ENCODE assay signal across 14 cellular contexts in the genomic region with DNA sequence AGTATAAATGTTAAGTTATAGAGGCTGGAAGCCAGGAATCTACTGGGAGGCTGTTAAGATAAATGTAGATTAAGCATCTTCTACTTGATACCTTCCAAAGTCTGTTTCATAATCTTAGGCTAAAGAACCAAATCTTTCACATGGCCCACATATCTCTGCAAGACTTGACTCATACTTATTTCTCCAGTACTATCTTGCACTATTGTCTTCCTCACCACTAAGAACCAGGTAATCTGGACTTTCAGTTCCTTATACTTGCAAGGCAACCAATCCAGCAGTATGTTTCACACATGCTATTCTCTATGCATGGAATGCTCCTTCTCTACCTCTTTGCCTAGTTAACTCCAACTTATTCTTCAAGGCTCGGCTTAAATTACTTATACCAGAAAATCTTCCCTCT.
DNase-seq lines count a peak whose midpoint lies in the region; ATAC-seq, FAIRE-seq and TF ChIP-seq lines count a peak whose summit lies in the region.
"Had no signal": no experiment of that assay in that cellular context is flagged by ENCODE, and none has a peak within 500 bp of the region (broad histone marks: within the 10 kb centered on the region; RNA-seq: fewer than 3 reads in every experiment).

No MANE protein-coding gene starts in this region.

- no peak overlapping the region for H3K4me3 ChIP-seq in CD8-positive, alpha-beta T cell (ENCODE audit: low read depth, low read length)
- H3K4me3 ChIP-seq in GM23248 (no peak overlapping the region), bronchial epithelial cell (ENCODE audit: low read depth, low read length) (no peak overlapping the region)

- H3K9me2 ChIP-seq in GM23248 (ENCODE audit: insufficient read depth), result no peaks in the 10 kb centered on the region

- CTCF ChIA-PET in CD8-positive, alpha-beta T cell (lab: Charles Lee), result no interaction called here

- in situ Hi-C loops in GM23248 (cut with MboI) (no loop called here), GM13976 (cut with MboI; ENCODE audit: low sequenced_read_pairs, unreplicated experiment) (no loop called here)

- H3K36me3 ChIP-seq in CD8-positive, alpha-beta T cell (ENCODE audit: insufficient read depth, low read length), result no peaks in the 10 kb centered on the region
- peaks cover 15% of the 10 kb centered on the region; the same call in 1 of the 2 replicates for H3K36me3 ChIP-seq in GM23248 (ENCODE audit: low read depth)
- no peaks in the 10 kb centered on the region for H3K36me3 ChIP-seq in bronchial epithelial cell (ENCODE audit: control insufficient read depth, insufficient read depth, low read length)

- intact Hi-C loops in CD8-positive, alpha-beta T cell (cut with DNase I, micrococcal nuclease), result loop anchor here (2.0 to 10.0 kb wide), 3 partner anchors 61 to 563 kb away; partner anchors contain the start of gene RBMS1 (in 1 of the 2)

- no peak for ATAC-seq in CD8-positive, alpha-beta T cell
- ATAC-seq in HG03571 (IDR thresholded peaks at IDR 0.05; ENCODE audit: unreplicated experiment) (peak; percentile 54), GM21529 (IDR thresholded peaks at IDR 0.05; ENCODE audit: unreplicated experiment) (no peak)
- ATAC-seq: HCT116, PC-3 had no signal

- 97% methylated on average over 1 of the region's 1 CpG for WGBS in GM23248 (ENCODE audit: low coverage in 1 of 2, low lambda C conversion rate in 2 of 2, missing lambda C conversion rate in 2 of 2), 2 experiments

- no peak overlapping the region for H3K27ac ChIP-seq in CD8-positive, alpha-beta T cell (ENCODE audit: low read depth, low read length)
- H3K27ac ChIP-seq in GM23248, result no peak overlapping the region

- H4K20me1 ChIP-seq in GM23248 (ENCODE audit: insufficient read depth), result no peaks in the 10 kb centered on the region

- POLR2A ChIA-PET in CD8-positive, alpha-beta T cell (lab: Charles Lee), result interaction anchor here (1.2 kb wide), 1 partner anchor 25 kb away, joined by 3 read pairs; no protein-coding TSS in a partner anchor

- peak overlapping the region; percentile 42 for H3K27ac Mint-ChIP-seq in CD8-positive, alpha-beta T cell

- H3K9ac ChIP-seq in GM23248, result no peak overlapping the region

- H3K9me3 ChIP-seq in CD8-positive, alpha-beta T cell (ENCODE audit: low read length), result no peaks in the 10 kb centered on the region
- no peaks in the 10 kb centered on the region for H3K9me3 ChIP-seq in GM23248 (ENCODE audit: low read depth)

- H3K4me1 ChIP-seq in CD8-positive, alpha-beta T cell (ENCODE audit: insufficient read depth, low read length), result peaks cover 40% of the 10 kb centered on the region
- peaks cover 59% of the 10 kb centered on the region for H3K4me1 ChIP-seq in GM23248 (ENCODE audit: insufficient read depth)

- H2AFZ ChIP-seq in GM23248, result no peak overlapping the region

- H3K4me1 Mint-ChIP-seq in CD8-positive, alpha-beta T cell (ENCODE audit: low read depth), result peaks cover 72% of the 10 kb centered on the region

- DNase-seq in CD8-positive, alpha-beta T cell, result no peak
- DNase-seq in GM23248 (peak; percentile 45), bronchial epithelial cell (ENCODE audit: low read depth) (peak; percentile 64), GM13976 (ENCODE audit: low spot score) (no peak), ecto neural progenitor cell (ENCODE audit: low spot score) (no peak), NK-92 (lab: John Stamatoyannopoulos, UW; ENCODE audit: unreplicated experiment) (no peak)
- DNase-seq: activated T-cell treated with anti-CD3 and anti-CD28 coated beads for 4 hours, DND-41, NCI-H1930, PC-3 had no signal

- peaks cover 8% of the 10 kb centered on the region for H3K36me3 Mint-ChIP-seq in CD8-positive, alpha-beta T cell

- no peak overlapping the region for H3K4me3 Mint-ChIP-seq in CD8-positive, alpha-beta T cell

- FAIRE-seq in bronchial epithelial cell (lab: Jason Lieb, UNC), result no peak
- FAIRE-seq: endothelial cell of umbilical vein had no signal

- no peak for TF ChIP-seq CTCF in CD8-positive, alpha-beta T cell (IDR thresholded peaks at IDR 0.05)
- TF ChIP-seq CTCF in bronchial epithelial cell (IDR thresholded peaks at IDR 0.05; ENCODE audit: insufficient read depth, low read length, severe bottlenecking) (no peak), GM13976 (IDR thresholded peaks at IDR 0.05; ENCODE audit: borderline replicate concordance, control extremely low read depth, extremely low read depth, insufficient read depth, missing control alignments) (no peak)

- H3K27me3 ChIP-seq in CD8-positive, alpha-beta T cell (ENCODE audit: insufficient read depth, low read length), result no peaks in the 10 kb centered on the region
- H3K27me3 ChIP-seq in GM23248 (replicated peaks; ENCODE audit: insufficient read depth), result no peaks in the 10 kb centered on the region
- no peaks in the 10 kb centered on the region for H3K27me3 ChIP-seq in bronchial epithelial cell (ENCODE audit: control insufficient read depth, insufficient read depth, low read length)

- H3F3A ChIP-seq in GM23248 (ENCODE audit: insufficient read depth), result peaks cover 61% of the 10 kb centered on the region

- no peak overlapping the region for H3K4me2 ChIP-seq in GM23248 (ENCODE audit: unreplicated experiment)

- peaks cover 4% of the 10 kb centered on the region for H3K9me3 Mint-ChIP-seq in CD8-positive, alpha-beta T cell

- H3K79me2 ChIP-seq in GM23248 (ENCODE audit: insufficient read depth), result peaks cover 93% of the 10 kb centered on the region

- no peaks in the 10 kb centered on the region for H3K27me3 Mint-ChIP-seq in CD8-positive, alpha-beta T cell (ENCODE audit: low read depth)

Comparison
In these comparisons a context has a peak if more than half of its experiments do, and no peak if none do; other contexts are left out.
1. DNase-seq: peak in GM23248 (single experiment) and bronchial epithelial cell (single experiment); none in CD8-positive, alpha-beta T cell (0 of 7), GM13976 (single experiment), ecto neural progenitor cell (single experiment) and NK-92 (single experiment).